2 cellular contexts compared by ENCODE assay signal in the genomic region with DNA sequence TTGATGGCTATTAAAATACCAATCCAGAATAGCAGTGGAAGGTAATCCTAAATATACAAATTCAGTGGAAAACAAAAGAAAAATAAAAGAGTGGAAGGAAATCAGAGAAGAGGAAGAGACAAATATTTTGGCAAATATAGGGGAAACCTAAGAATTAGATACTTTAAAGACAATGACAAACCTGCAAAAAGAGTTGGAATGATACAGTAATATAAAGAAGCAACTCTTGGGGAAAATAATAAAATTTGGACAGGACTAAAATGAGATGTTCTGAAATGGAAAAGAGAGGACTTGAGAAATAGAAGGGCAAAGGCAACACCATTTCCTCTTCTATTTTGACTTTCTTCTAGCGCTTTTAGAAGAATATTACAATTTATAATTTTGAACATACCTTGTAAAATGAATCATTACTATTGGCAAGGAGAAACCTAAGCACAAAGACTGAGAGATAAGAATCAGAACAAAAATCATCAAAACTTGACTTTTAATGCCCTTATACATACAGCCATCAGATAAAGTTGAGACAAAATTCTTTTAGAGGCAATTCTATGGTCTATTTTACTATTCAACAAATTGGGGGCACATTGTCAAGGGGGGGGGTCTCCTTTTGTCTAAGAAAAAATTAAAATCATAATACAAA.
A peak's percentile ranks its signal among the peaks of the same experiment; 100 is the strongest.
TF ChIP-seq lines count a peak whose summit lies in the region.

No MANE protein-coding gene starts in this region.

TF ChIP-seq in A549, 52 proteins besides CTCF, POLR2A, EP300 and RAD21:
- no peak for TF ChIP-seq GATA3 (IDR thresholded peaks at IDR 0.05; ENCODE audit: borderline replicate concordance)
- no peak for TF ChIP-seq ESRRA (IDR thresholded peaks at IDR 0.05; ENCODE audit: borderline replicate concordance, low read length)
- no peak for TF ChIP-seq NPAS2 (CRISPR knock-in tag; IDR thresholded peaks at IDR 0.05; ENCODE audit: borderline replicate concordance)
TF ChIP-seq in A549: peak in this region for 0.

TF ChIP-seq in HEK293, 187 proteins besides CTCF, POLR2A, EP300 and RAD21:
- no peak for TF ChIP-seq ZNF23 (tag by site-specific recombination; IDR thresholded peaks at IDR 0.05; ENCODE audit: borderline replicate concordance)
- peak; percentile 57 for TF ChIP-seq PRDM10 (tag by site-specific recombination; IDR thresholded peaks at IDR 0.05)
- TF ChIP-seq, protein P1, sequence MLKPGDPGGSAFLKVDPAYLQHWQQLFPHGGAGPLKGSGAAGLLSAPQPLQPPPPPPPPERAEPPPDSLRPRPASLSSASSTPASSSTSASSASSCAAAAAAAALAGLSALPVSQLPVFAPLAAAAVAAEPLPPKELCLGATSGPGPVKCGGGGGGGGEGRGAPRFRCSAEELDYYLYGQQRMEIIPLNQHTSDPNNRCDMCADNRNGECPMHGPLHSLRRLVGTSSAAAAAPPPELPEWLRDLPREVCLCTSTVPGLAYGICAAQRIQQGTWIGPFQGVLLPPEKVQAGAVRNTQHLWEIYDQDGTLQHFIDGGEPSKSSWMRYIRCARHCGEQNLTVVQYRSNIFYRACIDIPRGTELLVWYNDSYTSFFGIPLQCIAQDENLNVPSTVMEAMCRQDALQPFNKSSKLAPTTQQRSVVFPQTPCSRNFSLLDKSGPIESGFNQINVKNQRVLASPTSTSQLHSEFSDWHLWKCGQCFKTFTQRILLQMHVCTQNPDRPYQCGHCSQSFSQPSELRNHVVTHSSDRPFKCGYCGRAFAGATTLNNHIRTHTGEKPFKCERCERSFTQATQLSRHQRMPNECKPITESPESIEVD (tag by site-specific recombination; IDR thresholded peaks at IDR 0.05) = peak; percentile 12; the same call in 1 of the 2 replicates
